ENCODE assay signal across 11 cellular contexts in the genomic region with DNA sequence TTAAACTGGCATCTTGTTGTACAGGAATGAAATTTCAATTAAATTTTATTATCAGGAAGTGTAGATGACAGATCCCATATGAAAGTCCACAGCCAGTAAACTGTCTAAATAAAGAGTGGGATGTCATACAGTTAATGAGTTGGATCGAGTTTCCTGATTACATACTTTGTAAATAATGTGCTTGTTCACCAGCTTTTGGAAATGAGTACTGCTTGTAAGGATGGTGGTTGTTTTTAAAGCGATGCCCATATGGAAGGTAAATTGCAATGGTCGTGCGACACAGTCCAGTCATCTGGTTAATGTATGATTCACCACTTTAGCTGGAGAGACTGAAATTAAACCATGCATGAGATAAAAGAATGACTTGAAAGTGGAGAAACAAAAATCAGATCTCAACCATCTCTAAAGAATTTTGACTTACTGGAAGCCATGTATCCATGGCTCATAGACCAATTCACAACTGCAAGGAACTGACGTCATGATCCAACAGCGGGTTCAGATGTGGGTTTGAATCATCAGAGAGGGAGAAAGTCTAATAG. TPM values are rescaled to one million over a fixed set of nuclear protein-coding genes. Genes with fewer than 3 reads are reported as not detected.
A peak's percentile ranks its signal among the peaks of the same experiment; 100 is the strongest.
DNase-seq lines count a peak whose midpoint lies in the region; ATAC-seq and TF ChIP-seq lines count a peak whose summit lies in the region.
"Had no signal": no experiment of that assay in that cellular context is flagged by ENCODE, and none has a peak within 500 bp of the region (broad histone marks: within the 10 kb centered on the region; RNA-seq: fewer than 3 reads in every experiment).

No MANE protein-coding gene starts in this region.

- TF ChIP-seq POLR2A in gastrocnemius medialis (IDR thresholded peaks at IDR 0.05): no peak

- no peaks in the 10 kb centered on the region for H3K9me3 ChIP-seq in gastrocnemius medialis

- DNase-seq in AG20443 (ENCODE audit: low spot score): peak; percentile 66
- peak; percentile 53 for DNase-seq in HK-2 (ENCODE audit: unreplicated experiment)
- DNase-seq in amniotic stem cell (lab: John Stamatoyannopoulos, UW): peak; percentile 91
- peak; percentile 48 for DNase-seq in left kidney (ENCODE audit: low read depth, low spot score)
- DNase-seq in activated CD8-positive, alpha-beta memory T cell treated with anti-CD3 and anti-CD28 coated beads for 24 hours: no peak
- DNase-seq in gastrocnemius medialis: no peak
- DNase-seq: activated CD4-positive, alpha-beta memory T cell treated with anti-CD3 and anti-CD28 coated beads for 36 hours; activated naive CD8-positive, alpha-beta T cell treated with anti-CD3 and anti-CD28 coated beads, Interleukin-2, amount 10 ng/mL, durations not matched to agents 7 days and 5 days; stimulated activated CD4-positive, alpha-beta T cell treated with anti-CD3 and anti-CD28 coated beads, Interleukin-1b, Interleukin-23, amount 100 ng/mL, for 48 hours had no signal

- H3K4me3 ChIP-seq in gastrocnemius medialis: no peak overlapping the region

- no peak overlapping the region for H3K27ac ChIP-seq in gastrocnemius medialis

- H3K27me3 ChIP-seq in gastrocnemius medialis: no peaks in the 10 kb centered on the region

- TF ChIP-seq CTCF in gastrocnemius medialis (IDR thresholded peaks at IDR 0.05 in 4 of 5, conservative IDR thresholded peaks at IDR 0.05 in 1 of 5): no peak

- ATAC-seq in gastrocnemius medialis (no peak), HG02798 (IDR thresholded peaks at IDR 0.05; ENCODE audit: poor library complexity, unreplicated experiment) (no peak), GM18909 (IDR thresholded peaks at IDR 0.05; ENCODE audit: poor library complexity, unreplicated experiment) (no peak)

- H3K36me3 ChIP-seq in gastrocnemius medialis: no peaks in the 10 kb centered on the region

- intact Hi-C loops in gastrocnemius medialis (cut with DNase I; ENCODE audit: low total_unique reads): no loop called here

- in situ Hi-C loops in gastrocnemius medialis (cut with MboI; ENCODE audit: low sequenced_read_pairs in 4 of 4): no loop called here

- H3K4me1 ChIP-seq in gastrocnemius medialis: peaks cover 5 to 21% of the 10 kb centered on the region in 2 donors

RNA-seq across cellular contexts. Expression of a gene that starts 48.8 kb away (rescaled TPM):
- 1 to 10 TPM; 1.9 to 2.6 (median 2.3) TPM for total RNA-seq in gastrocnemius medialis

Comparison
In these comparisons a context has a peak if more than half of its experiments do, and no peak if none do; other contexts are left out.
1. DNase-seq: peak in AG20443 (single experiment), HK-2 (single experiment), amniotic stem cell (single experiment) and left kidney (single experiment); none in activated CD8-positive, alpha-beta memory T cell treated with anti-CD3 and anti-CD28 coated beads for 24 hours (single experiment) and gastrocnemius medialis (0 of 2).